Comparison of ENCODE assay signal across 25 cellular contexts in genomic region chr11:28298209-28298608, GRCh38.
DNase-seq lines count a peak whose midpoint lies in the region; ATAC-seq, FAIRE-seq and TF ChIP-seq lines count a peak whose summit lies in the region.
"Had no signal": no experiment of that assay in that cellular context is flagged by ENCODE, and none has a peak within 500 bp of the region (broad histone marks: within the 10 kb centered on the region; RNA-seq: fewer than 3 reads in every experiment).

No MANE protein-coding gene starts in this region.

- H3K4me2 ChIP-seq in HepG2 (ENCODE audit: low read depth, low read length) (no peak overlapping the region), K562 (ENCODE audit: insufficient read depth, low read length) (no peak overlapping the region), H1 (ENCODE audit: insufficient read depth in 1 of 2, low read depth in 2 of 2, low read length in 2 of 2) (no peak overlapping the region)
- H3K4me2 ChIP-seq: BLaER1 had no signal

- H2BK15ac ChIP-seq in H1 (ENCODE audit: low read length): no peak overlapping the region

- no peak overlapping the region for H3K23ac ChIP-seq in H1 (ENCODE audit: insufficient read length)

- H3K79me2 ChIP-seq in HepG2 (ENCODE audit: insufficient read depth, low read length) (no peaks in the 10 kb centered on the region), K562 (ENCODE audit: control insufficient read depth, insufficient read depth, low read length) (no peaks in the 10 kb centered on the region), H1 (ENCODE audit: control insufficient read depth in 1 of 2, insufficient read depth in 2 of 2, low read length in 2 of 2) (no peaks in the 10 kb centered on the region)

- H3K27ac ChIP-seq in HepG2 (ENCODE audit: extremely low read length, insufficient read depth, low read length) (no peak overlapping the region), right lobe of liver (no peak overlapping the region), K562 (ENCODE audit: extremely low read depth, low read depth, low read length) (no peak overlapping the region), H1 (ENCODE audit: low read depth, low read length) (no peak overlapping the region)
- H3K27ac ChIP-seq: 22Rv1, BLaER1 had no signal

- H3K4me1 ChIP-seq in HepG2 (ENCODE audit: insufficient read depth, low read length) (no peaks in the 10 kb centered on the region), right lobe of liver (no peaks in the 10 kb centered on the region), K562 (replicated peaks in 1 of 2; ENCODE audit: control insufficient read depth in 2 of 2, insufficient read depth in 2 of 2, low read length in 2 of 2) (no peaks in the 10 kb centered on the region), H1 (replicated peaks in 1 of 4; ENCODE audit: control insufficient read depth in 3 of 4, insufficient read depth in 4 of 4, low read length in 3 of 4) (no peaks in the 10 kb centered on the region)
- H3K4me1 ChIP-seq: BE2C, BLaER1 had no signal

- H2BK12ac ChIP-seq in H1 (ENCODE audit: low read depth, low read length): no peak overlapping the region

- no peak for TF ChIP-seq CTCF in HepG2 (CRISPR knock-in tag; IDR thresholded peaks at IDR 0.05)
- TF ChIP-seq CTCF in right lobe of liver (IDR thresholded peaks at IDR 0.05): no peak
- no peak for TF ChIP-seq CTCF in K562 (IDR thresholded peaks at IDR 0.05 in 2 of 3, conservative IDR thresholded peaks at IDR 0.05 in 1 of 3; ENCODE audit: insufficient read depth in 2 of 3, low read depth in 1 of 3, low read length in 3 of 3)
- TF ChIP-seq CTCF in H1 (IDR thresholded peaks at IDR 0.05; ENCODE audit: control extremely low read depth in 1 of 3, insufficient read depth in 1 of 3, low read depth in 1 of 3, low read length in 3 of 3): no peak

- POLR2A ChIA-PET in HepG2 (lab: Yijun Ruan, JAX) (no interaction called here), K562 (lab: Yijun Ruan, JAX) (no interaction called here), H1 (lab: Charles Lee; ENCODE audit: partially characterized antibody) (no interaction called here)

- DNase-seq in HepG2 (ENCODE audit: low spot score): no peak
- no peak for DNase-seq in right lobe of liver
- no peak for DNase-seq in K562 (ENCODE audit: extremely low read depth in 1 of 4, low spot score in 3 of 4)
- DNase-seq in H1 (ENCODE audit: low read depth in 1 of 2, low spot score in 2 of 2): no peak
- no peak for DNase-seq in NCI-H1694 treated with DMSO at 0.1 percent for 48 hours (lab: John Stamatoyannopoulos, UW)
- DNase-seq: ACHN; BE2C; C1 segment of cervical spinal cord; CD4-positive, alpha-beta memory T cell; CD4-positive, CD25-positive, alpha-beta regulatory T cell; CD8-positive, alpha-beta memory T cell; COR-L47; DMS 273 treated with DMSO at 0.1 percent for 48 hours; DMS153; DMS53; DMS79; DND-41; EL; GDM1 had no signal

- 99% methylated on average over 3 of the region's 3 CpGs for WGBS in HepG2 (ENCODE audit: low lambda C conversion rate)
- 98% methylated on average over 3 of the region's 3 CpGs for WGBS in right lobe of liver (ENCODE audit: insufficient coverage, low coverage, low lambda C conversion rate, missing lambda C conversion rate)
- WGBS in K562 (ENCODE audit: insufficient coverage, low coverage, missing lambda C conversion rate): 91% methylated on average over 3 of the region's 3 CpGs
- 93% methylated on average over 3 of the region's 3 CpGs; no CpG with 5 or more reads in 1 of the 2 experiments for WGBS in H1 (ENCODE audit: extremely low coverage in 1 of 2, insufficient coverage in 1 of 2, insufficient read length in 1 of 2, insufficient replicate concordance in 2 of 2, low coverage in 1 of 2, low lambda C conversion rate in 2 of 2, missing lambda C conversion rate in 1 of 2), 2 experiments

- H3K4ac ChIP-seq in H1 (replicated peaks; ENCODE audit: insufficient read length, low read depth, low read length): no peak overlapping the region

- CTCF ChIA-PET in HepG2 (lab: Yijun Ruan, JAX; ENCODE audit: low intra/inter-chr PET ratio, low total read pairs): no interaction called here
- CTCF ChIA-PET in K562 (lab: Yijun Ruan, JAX; ENCODE audit: low intra/inter-chr PET ratio): no interaction called here
- CTCF ChIA-PET in H1 (lab: Charles Lee; ENCODE audit: partially characterized antibody): interaction anchor here (0.7 kb wide), 1 partner anchor 102 kb away, joined by 3 read pairs; no protein-coding TSS in a partner anchor

- H2BK5ac ChIP-seq in H1 (ENCODE audit: low read depth, low read length): no peak overlapping the region

- H3K79me1 ChIP-seq in H1 (ENCODE audit: low read depth, low read length): no peaks in the 10 kb centered on the region

- H2BK120ac ChIP-seq in H1 (replicated peaks; ENCODE audit: low read depth, low read length): no peak overlapping the region

- H2AFZ ChIP-seq in HepG2 (ENCODE audit: low read length): no peak overlapping the region
- H2AFZ ChIP-seq in K562 (ENCODE audit: low read depth, low read length): no peak overlapping the region
- H2AFZ ChIP-seq in H1 (ENCODE audit: low read length): no peak overlapping the region

- in situ Hi-C loops in HepG2 (cut with HindIII; ENCODE audit: extremely low pct_ligation_motif_present, low pct_unique_long_range_greater_than_20kb) (no loop called here), K562 (cut with MboI) (no loop called here)

- no peak overlapping the region for H2BK20ac ChIP-seq in H1 (ENCODE audit: low read length)

- no peak overlapping the region for H4K5ac ChIP-seq in H1 (ENCODE audit: insufficient read length, low read depth, low read length)

- no peak overlapping the region for H4K91ac ChIP-seq in H1 (replicated peaks; ENCODE audit: insufficient read length, low read length)

- no peak overlapping the region for H3K56ac ChIP-seq in H1 (replicated peaks; ENCODE audit: insufficient read length, low read depth, low read length)

- H3K9me1 ChIP-seq in K562 (ENCODE audit: control insufficient read depth, insufficient read depth, low read length): no peaks in the 10 kb centered on the region

- H2AK5ac ChIP-seq in H1 (ENCODE audit: low read depth, low read length): no peak overlapping the region

- no peak overlapping the region for H3K9ac ChIP-seq in HepG2 (ENCODE audit: insufficient read depth, low read depth, low read length)
- H3K9ac ChIP-seq in K562 (ENCODE audit: insufficient read depth in 1 of 2, low read depth in 2 of 2, low read length in 2 of 2): no peak overlapping the region
- no peak overlapping the region for H3K9ac ChIP-seq in H1 (replicated peaks in 1 of 4; ENCODE audit: extremely low read depth in 1 of 4, low read depth in 3 of 4, low read length in 3 of 4)
- H3K9ac ChIP-seq: BLaER1 had no signal

- H3K14ac ChIP-seq in H1 (ENCODE audit: insufficient read length): no peak overlapping the region

- no peak overlapping the region for H3K4me3 ChIP-seq in HepG2 (replicated peaks in 1 of 3; ENCODE audit: insufficient read depth in 1 of 3, low read depth in 2 of 3, low read length in 3 of 3)
- H3K4me3 ChIP-seq in right lobe of liver: no peak overlapping the region
- H3K4me3 ChIP-seq in K562: no peak overlapping the region
- no peak overlapping the region for H3K4me3 ChIP-seq in H1 (ENCODE audit: extremely low read depth in 1 of 4, insufficient read depth in 2 of 4, low read depth in 3 of 4, low read length in 4 of 4)
- H3K4me3 ChIP-seq: BLaER1, GM12878 had no signal

- no peak for TF ChIP-seq POLR2A in HepG2 (IDR thresholded peaks at IDR 0.05; ENCODE audit: insufficient read depth in 1 of 2, low read depth in 2 of 2, low read length in 2 of 2)
- no peak for TF ChIP-seq POLR2A in right lobe of liver (IDR thresholded peaks at IDR 0.05)
- TF ChIP-seq POLR2A in K562 (conservative IDR thresholded peaks at IDR 0.05): no peak
- no peak for TF ChIP-seq POLR2A in H1 (IDR thresholded peaks at IDR 0.05; ENCODE audit: control extremely low read depth in 1 of 2, low read depth in 2 of 2, low read length in 2 of 2)

- H3K18ac ChIP-seq in H1 (ENCODE audit: extremely low read depth, low read length): no peak overlapping the region

- no TSS peak for BruUV-seq in HepG2 (replicated peaks; lab: Mats Ljungman, UMichigan)
- BruUV-seq in K562 (replicated peaks; lab: Mats Ljungman, UMichigan): no TSS peak

- no peaks in the 10 kb centered on the region for H3K27me3 ChIP-seq in HepG2 (ENCODE audit: control insufficient read depth in 1 of 2, insufficient read depth in 2 of 2, low read length in 2 of 2)
- no peaks in the 10 kb centered on the region for H3K27me3 ChIP-seq in right lobe of liver
- H3K27me3 ChIP-seq in K562 (ENCODE audit: control insufficient read depth in 2 of 2, insufficient read depth in 2 of 2, low read length in 2 of 2): no peaks in the 10 kb centered on the region
- no peaks in the 10 kb centered on the region for H3K27me3 ChIP-seq in H1 (replicated peaks in 1 of 4; ENCODE audit: control insufficient read depth in 3 of 4, extremely low read depth in 1 of 4, insufficient read depth in 3 of 4, low read length in 3 of 4)
- H3K27me3 ChIP-seq: BE2C, BLaER1 had no signal

- H3K36me3 ChIP-seq in HepG2 (replicated peaks in 1 of 2; ENCODE audit: control insufficient read depth in 1 of 2, insufficient read depth in 2 of 2, low read length in 2 of 2) (peaks cover 0 to 11% of the 10 kb centered on the region in 2 experiments; a peak in 3 of 5 replicates), right lobe of liver (peaks cover 0 to 4% (median 0%) of the 10 kb centered on the region in 4 donors), K562 (ENCODE audit: control insufficient read depth, insufficient read depth, low read length) (peaks cover 15% of the 10 kb centered on the region), H1 (ENCODE audit: control insufficient read depth in 2 of 4, insufficient read depth in 4 of 4, low read length in 3 of 4) (peaks cover 0 to 2% (median 0%) of the 10 kb centered on the region in 4 experiments; a peak in 2 of 8 replicates)
- H3K36me3 ChIP-seq: BE2C had no signal

- ATAC-seq in HepG2 (no peak), right lobe of liver (no peak), K562 (no peak), HG03442 (IDR thresholded peaks at IDR 0.05; ENCODE audit: unreplicated experiment) (no peak)
- ATAC-seq: GM12878 had no signal

- FAIRE-seq in HepG2 (lab: Jason Lieb, UNC) (no peak), K562 (lab: Jason Lieb, UNC) (no peak), H1 (lab: Jason Lieb, UNC) (no peak)
- FAIRE-seq: GM12878, GM12892, GM18507 had no signal

- H4K20me1 ChIP-seq in HepG2 (ENCODE audit: insufficient read depth, low read length) (no peaks in the 10 kb centered on the region), K562 (replicated peaks; ENCODE audit: control insufficient read depth, insufficient read depth, low read length) (no peaks in the 10 kb centered on the region), H1 (replicated peaks in 1 of 2; ENCODE audit: control insufficient read depth in 1 of 2, insufficient read depth in 2 of 2, low read length in 2 of 2) (no peaks in the 10 kb centered on the region)
- H4K20me1 ChIP-seq: BLaER1 had no signal

- H3K9me3 ChIP-seq in HepG2 (ENCODE audit: low read length): no peaks in the 10 kb centered on the region
- no peaks in the 10 kb centered on the region for H3K9me3 ChIP-seq in right lobe of liver
- H3K9me3 ChIP-seq in K562 (replicated peaks; ENCODE audit: control insufficient read depth, insufficient read depth, low read depth, low read length): no peaks in the 10 kb centered on the region
- no peaks in the 10 kb centered on the region for H3K9me3 ChIP-seq in H1 (ENCODE audit: insufficient read depth in 2 of 2, low read depth in 1 of 2, low read length in 1 of 2)
- H3K9me3 ChIP-seq: BE2C, BLaER1 had no signal

- TF ChIP-seq RAD21 in HepG2 (CRISPR knock-in tag; IDR thresholded peaks at IDR 0.05): no peak
- no peak for TF ChIP-seq RAD21 in K562 (CRISPR knock-in tag; conservative IDR thresholded peaks at IDR 0.05 in 1 of 2, IDR thresholded peaks at IDR 0.05 in 1 of 2)
- TF ChIP-seq RAD21 in H1 (IDR thresholded peaks at IDR 0.05 in 1 of 2, conservative IDR thresholded peaks at IDR 0.05 in 1 of 2; ENCODE audit: low read depth in 2 of 2, low read length in 2 of 2): no peak

- TF ChIP-seq EP300 in HepG2 (IDR thresholded peaks at IDR 0.05; ENCODE audit: low read depth in 2 of 2, low read length in 2 of 2): no peak
- TF ChIP-seq EP300 in HepG2 (CRISPR knock-in tag; IDR thresholded peaks at IDR 0.05; ENCODE audit: borderline replicate concordance): no peak
- TF ChIP-seq EP300 in K562 (IDR thresholded peaks at IDR 0.05; ENCODE audit: low read length): no peak
- TF ChIP-seq EP300 in H1 (IDR thresholded peaks at IDR 0.05; ENCODE audit: borderline replicate concordance in 1 of 2, low read depth in 2 of 2, low read length in 2 of 2): no peak

- no peaks in the 10 kb centered on the region for H3K23me2 ChIP-seq in H1 (ENCODE audit: low read depth, low read length)

- intact Hi-C loops in HepG2 (cut with micrococcal nuclease; ENCODE audit: unreplicated experiment): no loop called here
- intact Hi-C loops in right lobe of liver (cut with DNase I): no loop called here
- intact Hi-C loops in K562 (cut with micrococcal nuclease): no loop called here

- H4K8ac ChIP-seq in H1 (ENCODE audit: extremely low read depth, insufficient read depth, low read length): no peak overlapping the region

Comparison
In these comparisons a context has a peak if more than half of its experiments do, and no peak if none do; other contexts are left out.
1. Of the 241 proteins assayed by ChIP-seq in both HepG2 and K562: peak only in HepG2: none; only in K562: MAFG; in both: MAFF and MAFK; in neither: 238.